23 cellular contexts compared by ENCODE assay signal in the genomic region with DNA sequence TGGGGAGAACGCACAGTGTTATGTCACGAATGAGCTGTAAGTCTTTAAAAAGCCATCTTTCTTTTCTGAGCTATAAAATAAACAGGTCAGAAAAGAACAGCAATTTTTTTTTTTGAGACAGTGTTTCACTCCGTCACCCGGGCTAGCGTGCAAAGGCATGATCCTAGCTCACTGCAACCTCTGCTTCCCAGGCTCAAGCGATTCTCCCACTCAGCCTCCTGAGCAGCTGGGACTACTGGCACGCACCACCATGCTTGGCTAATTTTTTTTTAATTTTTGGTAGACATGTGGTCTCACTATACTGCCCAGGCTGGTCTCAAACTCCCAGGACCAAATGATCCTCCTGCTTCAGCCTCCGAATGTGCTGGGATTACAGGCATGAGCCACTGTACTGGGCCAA. TPM values are rescaled to one million over a fixed set of nuclear protein-coding genes. Genes with fewer than 3 reads are reported as not detected.
"Had no signal": no experiment of that assay in that cellular context is flagged by ENCODE, and none has a peak within 500 bp of the region (broad histone marks: within the 10 kb centered on the region; RNA-seq: fewer than 3 reads in every experiment).

No MANE protein-coding gene starts in this region.

- H3K36me3 ChIP-seq: adrenal gland, MG63 had no signal

- H3K4me3 ChIP-seq: adrenal gland, MG63 had no signal

- H3K4me3 Mint-ChIP-seq: activated CD8-positive, alpha-beta T cell treated with anti-CD3 and anti-CD28 coated beads, Interleukin-2, amount 10 ng/mL, durations not matched to agents 7 days and 5 days; activated naive CD8-positive, alpha-beta T cell treated with anti-CD3 and anti-CD28 coated beads, Interleukin-2, amount 10 ng/mL, durations not matched to agents 7 days and 5 days; T-helper 17 cell; WTC11 had no signal

- ATAC-seq: activated CD8-positive, alpha-beta T cell treated with anti-CD3 and anti-CD28 coated beads, Interleukin-2, amount 10 ng/mL, durations not matched to agents 7 days and 5 days; HepG2; T-helper 17 cell; WTC11 had no signal

- H3K36me3 Mint-ChIP-seq: WTC11 had no signal

- H3K9me3 Mint-ChIP-seq: activated naive CD8-positive, alpha-beta T cell treated with anti-CD3 and anti-CD28 coated beads, Interleukin-2, amount 10 ng/mL, durations not matched to agents 7 days and 5 days had no signal

- H3K27ac Mint-ChIP-seq: activated CD8-positive, alpha-beta T cell treated with anti-CD3 and anti-CD28 coated beads, Interleukin-2, amount 10 ng/mL, durations not matched to agents 7 days and 5 days; activated naive CD8-positive, alpha-beta T cell treated with anti-CD3 and anti-CD28 coated beads, Interleukin-2, amount 10 ng/mL, durations not matched to agents 7 days and 5 days; T-helper 17 cell; WTC11 had no signal

- H3K27ac ChIP-seq: adrenal gland, KMS-11 had no signal

- H3K4me1 ChIP-seq: adrenal gland had no signal

- H3K27me3 Mint-ChIP-seq: activated naive CD8-positive, alpha-beta T cell treated with anti-CD3 and anti-CD28 coated beads, Interleukin-2, amount 10 ng/mL, durations not matched to agents 7 days and 5 days had no signal

- H3K9me3 ChIP-seq: adrenal gland, MG63 had no signal

- H3K27me3 ChIP-seq: adrenal gland, MG63 had no signal

- H3K4me1 Mint-ChIP-seq: T-helper 17 cell had no signal

- DNase-seq: activated CD4-positive, alpha-beta T cell treated with anti-CD3 and anti-CD28 coated beads for 48 hours; activated CD4-positive, alpha-beta T cell treated with anti-CD3 and anti-CD28 coated beads, Interleukin-2, amount 50 U/mL, for 4 hours; activated CD4-positive, CD25-positive, alpha-beta regulatory T cell treated with anti-CD3 and anti-CD28 coated beads, Interleukin-2, amount 50 U/mL, for 72 hours; activated CD8-positive, alpha-beta memory T cell treated with anti-CD3 and anti-CD28 coated beads, Interleukin-2, amount 50 U/mL, for 48 hours; activated CD8-positive, alpha-beta T cell treated with anti-CD3 and anti-CD28 coated beads, Interleukin-2, amount 10 ng/mL, durations not matched to agents 7 days and 5 days; activated naive CD4-positive, alpha-beta T cell treated with anti-CD3 and anti-CD28 coated beads, Interleukin-2, amount 50 U/mL, for 16 hours; activated naive CD8-positive, alpha-beta T cell treated with anti-CD3 and anti-CD28 coated beads, Interleukin-2, amount 10 ng/mL, durations not matched to agents 7 days and 5 days; activated T-cell treated with anti-CD3 and anti-CD28 coated beads, Interleukin-2, amount 50 U/mL, for 1 hour; adrenal gland; aorta; MG63; MV-4-11; NCI-H1092 treated with DMSO at 0.1 percent for 48 hours; NCI-H1417 treated with DMSO at 0.1 percent for 48 hours; NCI-H1694; NCI-H2029; NCI-H524; SHP77 treated with DMSO at 0.1 percent for 48 hours; T-helper 17 cell; T-helper 9 cell had no signal

RNA-seq across cellular contexts. Expression of gene PPP1R3C, which starts 58.6 kb away (rescaled TPM):
- total RNA-seq: activated CD8-positive, alpha-beta T cell treated with anti-CD3 and anti-CD28 coated beads, Interleukin-2, amount 10 ng/mL, durations not matched to agents 7 days and 5 days had no signal
